Comparison of ENCODE assay signal across 8 cellular contexts in genomic region chr6:89411019-89411268, GRCh38. TPM values are rescaled to one million over a fixed set of nuclear protein-coding genes. Genes with fewer than 3 reads are reported as not detected.
DNase-seq lines count a peak whose midpoint lies in the region; TF ChIP-seq lines count a peak whose summit lies in the region.

No MANE protein-coding gene starts in this region.

- DNase-seq in CD8-positive, alpha-beta memory T cell: peak in 2 of 5 donors; percentile 4 to 47
- DNase-seq in H7: no peak
- DNase-seq in WERI-Rb-1: no peak
- DNase-seq in foreskin fibroblast: peak in 1 of 2 donors; percentile 29
- DNase-seq in ovary: peak in 1 of 5 donors; percentile 21
- no peak for DNase-seq in kidney glomerular epithelial cell (lab: John Stamatoyannopoulos, UW)
- no peak for DNase-seq in KG1 (lab: John Stamatoyannopoulos, UW)
- no peak for DNase-seq in ecto neural progenitor cell (ENCODE audit: low spot score)

- H3K9me3 ChIP-seq in CD8-positive, alpha-beta memory T cell (ENCODE audit: low read length): no peaks in the 10 kb centered on the region
- no peaks in the 10 kb centered on the region for H3K9me3 ChIP-seq in WERI-Rb-1 (ENCODE audit: severe bottlenecking)
- no peaks in the 10 kb centered on the region for H3K9me3 ChIP-seq in ovary

- H3K27me3 Mint-ChIP-seq in CD8-positive, alpha-beta memory T cell: peaks cover 19 to 25% of the 10 kb centered on the region in 2 donors

- no peaks in the 10 kb centered on the region for H3K36me3 ChIP-seq in CD8-positive, alpha-beta memory T cell (ENCODE audit: insufficient read depth, low read length)
- H3K36me3 ChIP-seq in H7 (replicated peaks; ENCODE audit: control insufficient read depth, insufficient read depth, low read length): no peaks in the 10 kb centered on the region
- no peaks in the 10 kb centered on the region; the same call in 1 of the 2 replicates for H3K36me3 ChIP-seq in WERI-Rb-1
- H3K36me3 ChIP-seq in ovary: no peaks in the 10 kb centered on the region

- peaks cover 4% of the 10 kb centered on the region for H3K27me3 ChIP-seq in CD8-positive, alpha-beta memory T cell (ENCODE audit: insufficient read depth, low read length, poor library complexity, severe bottlenecking)
- peaks cover 33% of the 10 kb centered on the region for H3K27me3 ChIP-seq in H7 (ENCODE audit: control insufficient read depth, insufficient read depth, low read length)
- no peaks in the 10 kb centered on the region for H3K27me3 ChIP-seq in WERI-Rb-1 (ENCODE audit: insufficient read depth, low read depth, severe bottlenecking)
- no peaks in the 10 kb centered on the region for H3K27me3 ChIP-seq in ovary

- H3K4me1 Mint-ChIP-seq in CD8-positive, alpha-beta memory T cell: peaks cover 10 to 29% (median 14%) of the 10 kb centered on the region in 3 donors

- POLR2A ChIA-PET in CD8-positive, alpha-beta memory T cell (lab: Charles Lee): interaction anchor here (1.0 kb wide), 1 partner anchor 418 kb away, joined by 3 read pairs; no protein-coding TSS in a partner anchor

- H3K4me3 ChIP-seq in CD8-positive, alpha-beta memory T cell (ENCODE audit: low read length): peak overlapping the region; percentile 53
- H3K4me3 ChIP-seq in H7 (ENCODE audit: insufficient read depth, low read depth, low read length) (peak overlapping the region; percentile 72), WERI-Rb-1 (ENCODE audit: low read depth, low read length) (peak overlapping the region; percentile 89), foreskin fibroblast (ENCODE audit: low read depth in 1 of 2, low read length in 2 of 2) (peak overlapping the region; percentile 24 to 32), ovary (peak overlapping the region; percentile 58)

- no peaks in the 10 kb centered on the region for H3K9me3 Mint-ChIP-seq in CD8-positive, alpha-beta memory T cell

- H3K4me1 ChIP-seq in CD8-positive, alpha-beta memory T cell (ENCODE audit: insufficient read depth, low read length): peaks cover 20% of the 10 kb centered on the region
- peaks cover 2% of the 10 kb centered on the region for H3K4me1 ChIP-seq in ovary (ENCODE audit: insufficient read depth)

- WGBS in ovary, 3 donors: 5 to 8% (median 7%) methylated on average over 12 of the region's 12 CpGs

- TF ChIP-seq EP300 in ovary (IDR thresholded peaks at IDR 0.05): no peak

- intact Hi-C loops in ovary (cut with DNase I): no loop called here

- CTCF ChIA-PET in CD8-positive, alpha-beta memory T cell (lab: Charles Lee): interaction anchor here (0.9 to 5.1 kb wide), 4 partner anchors 21 to 43 kb away, joined by 3 to 24 read pairs (median 7); no protein-coding TSS in a partner anchor

- H3K27ac Mint-ChIP-seq in CD8-positive, alpha-beta memory T cell: peak overlapping the region in 5 of 8 donors; percentile 52 to 77 (median 71)

- TF ChIP-seq POLR2A in ovary (IDR thresholded peaks at IDR 0.05): no peak

- H3K27ac ChIP-seq in CD8-positive, alpha-beta memory T cell (ENCODE audit: low read depth, low read length): no peak overlapping the region
- peak overlapping the region; percentile 87 for H3K27ac ChIP-seq in WERI-Rb-1
- no peak overlapping the region for H3K27ac ChIP-seq in ovary

- TF ChIP-seq CTCF in WERI-Rb-1 (IDR thresholded peaks at IDR 0.05; ENCODE audit: low read depth, low read length) (no peak), foreskin fibroblast (IDR thresholded peaks at IDR 0.05; ENCODE audit: low read depth, low read length) (no peak), ovary (IDR thresholded peaks at IDR 0.05) (no peak)

- H3K36me3 Mint-ChIP-seq in CD8-positive, alpha-beta memory T cell: peaks cover 0 to 4% (median 0%) of the 10 kb centered on the region in 3 donors

- H3K4me3 Mint-ChIP-seq in CD8-positive, alpha-beta memory T cell: peak overlapping the region; percentile 79 to 92 (median 84)

RNA-seq across cellular contexts. Expression of gene RRAGD, which starts 1.1 kb away (rescaled TPM):
- total RNA-seq in CD8-positive, alpha-beta memory T cell: 1 to 10 TPM; 7.3 to 8.7 TPM
- polyA plus RNA-seq in CD8-positive, alpha-beta memory T cell: 1.4 TPM
- total RNA-seq in H7 (2014; rRNA removed; shearing (Covaris generic)): 16.0 and 19.8 TPM in 2 replicates
- total RNA-seq in ovary: 10 to 100 TPM in 1 of 7 donors, 1 to 10 TPM in 6; 3.1 to 12.9 (median 7.9) TPM
- polyA plus RNA-seq in ovary: 1 to 10 TPM in 1 of 2 donors, under 1 TPM in 1; 0.71 to 9.0 TPM

RNA-seq across cellular contexts. Expression of gene ANKRD6, which starts 22.0 kb away (rescaled TPM):
- 1 to 10 TPM; 3.0 to 3.4 TPM for total RNA-seq in CD8-positive, alpha-beta memory T cell
- polyA plus RNA-seq in CD8-positive, alpha-beta memory T cell: 2.8 TPM
- 6.2 and 10.5 TPM in 2 replicates for total RNA-seq in H7 (2014; rRNA removed; shearing (Covaris generic))
- 10 to 100 TPM; 24.0 to 50.1 (median 28.5) TPM for total RNA-seq in ovary
- polyA plus RNA-seq in ovary: 10 to 100 TPM; 14.7 to 19.8 TPM

RNA-seq across cellular contexts. Expression of gene UBE2J1, which starts 58.4 kb away (rescaled TPM):
- 10 to 100 TPM; 27.1 to 27.2 TPM for total RNA-seq in CD8-positive, alpha-beta memory T cell
- 36.0 TPM for polyA plus RNA-seq in CD8-positive, alpha-beta memory T cell
- 11.8 and 12.2 TPM in 2 replicates for total RNA-seq in H7 (2014; rRNA removed; shearing (Covaris generic))
- total RNA-seq in ovary: 10 to 100 TPM; 25.3 to 48.6 (median 35.8) TPM
- 10 to 100 TPM; 21.6 to 40.6 TPM for polyA plus RNA-seq in ovary

Comparison
In these comparisons a context has a peak if more than half of its experiments do, and no peak if none do; other contexts are left out.
1. H3K4me3 ChIP-seq: peak in every context shown above with its lines; median percentile 89 in WERI-Rb-1; 72 in H7; 58 in ovary; 53 in CD8-positive, alpha-beta memory T cell; 28 in foreskin fibroblast.